Comparison of ENCODE assay signal across 1 cellular context in the genomic region with DNA sequence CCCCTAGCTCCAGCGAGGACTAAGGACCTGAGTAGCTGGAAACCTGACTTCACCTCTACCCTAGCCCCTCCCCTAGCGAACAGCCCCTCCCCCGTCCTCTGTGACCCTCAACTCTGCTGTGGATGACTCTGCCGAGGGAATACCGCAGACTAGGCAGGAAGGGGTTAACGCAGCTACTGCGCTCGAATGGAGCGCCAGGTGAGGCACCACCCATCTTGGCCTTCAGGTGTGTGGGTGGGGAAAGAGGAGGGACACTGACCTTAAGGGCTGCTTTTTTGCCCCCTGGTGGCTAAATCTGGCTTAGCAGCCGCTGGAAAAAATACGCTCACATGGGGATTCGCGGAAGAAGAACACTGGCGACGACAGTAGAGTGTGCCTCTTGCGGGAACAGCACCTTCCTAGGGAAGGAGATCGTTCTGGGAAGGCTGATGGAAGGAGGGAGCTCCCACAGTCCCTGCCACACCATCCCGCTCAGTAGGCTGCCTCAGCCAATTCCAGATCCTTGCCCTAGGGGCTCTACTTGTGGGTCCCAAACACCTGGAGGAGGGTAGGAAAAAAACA.
TF ChIP-seq lines count a peak whose summit lies in the region.

No MANE protein-coding gene starts in this region.

TF ChIP-seq in GM12878, 131 proteins besides CTCF, POLR2A, EP300 and RAD21 (continued from another document):
- TF ChIP-seq, protein P1, sequence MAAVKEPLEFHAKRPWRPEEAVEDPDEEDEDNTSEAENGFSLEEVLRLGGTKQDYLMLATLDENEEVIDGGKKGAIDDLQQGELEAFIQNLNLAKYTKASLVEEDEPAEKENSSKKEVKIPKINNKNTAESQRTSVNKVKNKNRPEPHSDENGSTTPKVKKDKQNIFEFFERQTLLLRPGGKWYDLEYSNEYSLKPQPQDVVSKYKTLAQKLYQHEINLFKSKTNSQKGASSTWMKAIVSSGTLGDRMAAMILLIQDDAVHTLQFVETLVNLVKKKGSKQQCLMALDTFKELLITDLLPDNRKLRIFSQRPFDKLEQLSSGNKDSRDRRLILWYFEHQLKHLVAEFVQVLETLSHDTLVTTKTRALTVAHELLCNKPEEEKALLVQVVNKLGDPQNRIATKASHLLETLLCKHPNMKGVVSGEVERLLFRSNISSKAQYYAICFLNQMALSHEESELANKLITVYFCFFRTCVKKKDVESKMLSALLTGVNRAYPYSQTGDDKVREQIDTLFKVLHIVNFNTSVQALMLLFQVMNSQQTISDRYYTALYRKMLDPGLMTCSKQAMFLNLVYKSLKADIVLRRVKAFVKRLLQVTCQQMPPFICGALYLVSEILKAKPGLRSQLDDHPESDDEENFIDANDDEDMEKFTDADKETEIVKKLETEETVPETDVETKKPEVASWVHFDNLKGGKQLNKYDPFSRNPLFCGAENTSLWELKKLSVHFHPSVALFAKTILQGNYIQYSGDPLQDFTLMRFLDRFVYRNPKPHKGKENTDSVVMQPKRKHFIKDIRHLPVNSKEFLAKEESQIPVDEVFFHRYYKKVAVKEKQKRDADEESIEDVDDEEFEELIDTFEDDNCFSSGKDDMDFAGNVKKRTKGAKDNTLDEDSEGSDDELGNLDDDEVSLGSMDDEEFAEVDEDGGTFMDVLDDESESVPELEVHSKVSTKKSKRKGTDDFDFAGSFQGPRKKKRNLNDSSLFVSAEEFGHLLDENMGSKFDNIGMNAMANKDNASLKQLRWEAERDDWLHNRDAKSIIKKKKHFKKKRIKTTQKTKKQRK (IDR thresholded peaks at IDR 0.05; ENCODE audit: low read depth, low read length), result no peak
- TF ChIP-seq KAT2A (conservative IDR thresholded peaks at IDR 0.05; ENCODE audit: control insufficient read depth, low read depth, low read length) (no peak), POLR2AphosphoS2 (IDR thresholded peaks at IDR 0.05; ENCODE audit: low read depth, low read length) (no peak), ZBED1 (IDR thresholded peaks at IDR 0.05; ENCODE audit: borderline replicate concordance) (no peak), DPF2 (IDR thresholded peaks at IDR 0.05) (no peak), ATF2 (IDR thresholded peaks at IDR 0.05; ENCODE audit: low read length) (no peak), HDAC6 (IDR thresholded peaks at IDR 0.05; ENCODE audit: unreplicated experiment) (no peak), PAX8 (IDR thresholded peaks at IDR 0.05) (no peak), ZNF592 (IDR thresholded peaks at IDR 0.05) (no peak), SUZ12 (IDR thresholded peaks at IDR 0.05; ENCODE audit: unreplicated experiment) (no peak)
- TF ChIP-seq, protein P2, sequence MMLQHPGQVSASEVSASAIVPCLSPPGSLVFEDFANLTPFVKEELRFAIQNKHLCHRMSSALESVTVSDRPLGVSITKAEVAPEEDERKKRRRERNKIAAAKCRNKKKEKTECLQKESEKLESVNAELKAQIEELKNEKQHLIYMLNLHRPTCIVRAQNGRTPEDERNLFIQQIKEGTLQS (IDR thresholded peaks at IDR 0.05; ENCODE audit: borderline replicate concordance, extremely low read depth, low read depth, low read length), result no peak
